Comparison of ENCODE assay signal across 8 cellular contexts in the genomic region with DNA sequence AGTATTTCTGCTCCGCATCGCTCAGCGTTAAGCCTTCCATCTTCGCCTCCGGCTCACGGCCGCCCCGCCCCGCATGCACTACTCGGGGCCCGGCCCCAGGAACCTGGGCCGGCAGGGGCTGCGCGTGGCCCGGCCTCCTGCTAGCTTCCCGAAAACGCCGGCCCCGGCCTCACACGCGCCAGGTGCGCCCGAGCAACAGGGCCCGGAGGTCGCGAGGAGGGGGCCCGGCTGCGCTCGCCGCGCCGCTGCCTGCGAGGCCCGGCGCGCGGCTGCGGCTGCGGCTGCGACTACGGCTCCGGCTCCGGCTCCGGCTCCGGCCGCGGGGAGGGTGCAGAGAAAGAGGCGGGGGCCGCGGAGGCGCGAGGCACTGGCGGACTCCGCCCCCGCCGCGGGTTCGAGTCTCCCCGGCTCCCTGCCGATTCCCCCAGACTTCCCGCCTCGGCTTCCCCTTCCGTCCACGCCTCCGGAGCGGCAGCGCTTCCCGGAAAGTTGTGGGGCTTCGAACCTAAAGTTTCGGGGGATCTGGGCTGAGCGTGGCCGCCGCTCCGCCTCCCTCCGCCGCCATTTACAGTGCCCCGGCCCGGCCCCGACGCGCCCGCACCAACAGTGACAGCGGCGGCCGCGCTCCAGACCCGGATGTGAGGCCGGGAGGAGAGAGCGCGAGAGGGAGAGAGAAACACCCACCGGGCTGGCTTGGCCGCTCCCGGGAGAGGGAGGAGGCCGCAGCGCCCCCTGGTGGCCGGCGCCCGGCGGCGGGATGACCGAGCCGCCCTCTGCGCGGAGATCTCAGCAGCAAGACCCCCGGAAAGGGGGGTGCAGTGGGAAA. TPM values are rescaled to one million over a fixed set of nuclear protein-coding genes. Genes with fewer than 3 reads are reported as not detected.
DNase-seq lines count a peak whose midpoint lies in the region; ATAC-seq and TF ChIP-seq lines count a peak whose summit lies in the region.

A gene with protein sequence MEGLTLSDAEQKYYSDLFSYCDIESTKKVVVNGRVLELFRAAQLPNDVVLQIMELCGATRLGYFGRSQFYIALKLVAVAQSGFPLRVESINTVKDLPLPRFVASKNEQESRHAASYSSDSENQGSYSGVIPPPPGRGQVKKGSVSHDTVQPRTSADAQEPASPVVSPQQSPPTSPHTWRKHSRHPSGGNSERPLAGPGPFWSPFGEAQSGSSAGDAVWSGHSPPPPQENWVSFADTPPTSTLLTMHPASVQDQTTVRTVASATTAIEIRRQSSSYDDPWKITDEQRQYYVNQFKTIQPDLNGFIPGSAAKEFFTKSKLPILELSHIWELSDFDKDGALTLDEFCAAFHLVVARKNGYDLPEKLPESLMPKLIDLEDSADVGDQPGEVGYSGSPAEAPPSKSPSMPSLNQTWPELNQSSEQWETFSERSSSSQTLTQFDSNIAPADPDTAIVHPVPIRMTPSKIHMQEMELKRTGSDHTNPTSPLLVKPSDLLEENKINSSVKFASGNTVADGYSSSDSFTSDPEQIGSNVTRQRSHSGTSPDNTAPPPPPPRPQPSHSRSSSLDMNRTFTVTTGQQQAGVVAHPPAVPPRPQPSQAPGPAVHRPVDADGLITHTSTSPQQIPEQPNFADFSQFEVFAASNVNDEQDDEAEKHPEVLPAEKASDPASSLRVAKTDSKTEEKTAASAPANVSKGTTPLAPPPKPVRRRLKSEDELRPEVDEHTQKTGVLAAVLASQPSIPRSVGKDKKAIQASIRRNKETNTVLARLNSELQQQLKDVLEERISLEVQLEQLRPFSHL (minus strand): TSS at position 611 of the 826 bp plus-strand sequence. CDS start 571 bp downstream, at position 40.

- no peaks in the 10 kb centered on the region for H3K9me2 ChIP-seq in MM.1S (replicated peaks; ENCODE audit: insufficient read depth, low read length)

- peak within 1 kb of the TSS; percentile 86 for H3K4me3 Mint-ChIP-seq in activated naive CD4-positive, alpha-beta T cell treated with anti-CD3 and anti-CD28 coated beads for 36 hours

- H3K4me1 Mint-ChIP-seq in activated naive CD4-positive, alpha-beta T cell treated with anti-CD3 and anti-CD28 coated beads for 36 hours (ENCODE audit: low read depth) = peaks cover 4% of the 10 kb centered on the region

- H3K9me3 ChIP-seq in HAP-1 (no peaks in the 10 kb centered on the region), MM.1S (replicated peaks; ENCODE audit: insufficient read depth, low read length) (no peaks in the 10 kb centered on the region), gastroesophageal sphincter (no peaks in the 10 kb centered on the region)

- H3K4me3 ChIP-seq in GM06990 (replicated peaks; ENCODE audit: low read depth, low read length) = peak within 1 kb of the TSS; percentile 88
- peak within 1 kb of the TSS; percentile 87 for H3K4me3 ChIP-seq in HAP-1
- H3K4me3 ChIP-seq in MM.1S (ENCODE audit: low read length) = peak within 1 kb of the TSS; percentile 91
- peak within 1 kb of the TSS; percentile 70 to 93 for H3K4me3 ChIP-seq in gastroesophageal sphincter

- CTCF ChIA-PET in activated naive CD4-positive, alpha-beta T cell treated with anti-CD3 and anti-CD28 coated beads for 36 hours (lab: Charles Lee) = interaction anchor here (0.6 to 5.7 kb wide), 5 partner anchors 43 to 377 kb away, joined by 3 to 40 read pairs (median 3); no protein-coding TSS in a partner anchor

- peaks cover 6% of the 10 kb centered on the region; the same call in 1 of the 2 replicates for H3F3A ChIP-seq in MM.1S (ENCODE audit: insufficient read depth, low read length)

- TF ChIP-seq EP300 in gastroesophageal sphincter (IDR thresholded peaks at IDR 0.05) = no peak

- peak within 1 kb of the TSS; percentile 97 for H3K9ac ChIP-seq in MM.1S (ENCODE audit: low read length)

- peak; percentile 98 for ATAC-seq in gastroesophageal sphincter

- H3K36me3 ChIP-seq in GM06990 (ENCODE audit: control insufficient read depth, insufficient read depth, low read length) (no peaks in the 10 kb centered on the region), HAP-1 (replicated peaks) (no peaks in the 10 kb centered on the region), MM.1S (replicated peaks; ENCODE audit: insufficient read depth, low read length) (no peaks in the 10 kb centered on the region), gastroesophageal sphincter (no peaks in the 10 kb centered on the region)

- DNase-seq in GM06990 (ENCODE audit: extremely low read depth, insufficient read length) (peak; percentile 92), HAP-1 (ENCODE audit: low spot score in 2 of 2) (peak; percentile 83 to 94), MM.1S (peak; percentile 86), SK-N-DZ (ENCODE audit: low spot score) (peak; percentile 92), nucleus accumbens (lab: John Stamatoyannopoulos, UW) (peak in 55 of 56 donors; percentile 28 to 92 (median 80)), superior temporal gyrus (ENCODE audit: extremely low spot score) (peak; percentile 88)
- peak; percentile 92 for DNase-seq in activated naive CD4-positive, alpha-beta T cell treated with anti-CD3 and anti-CD28 coated beads for 36 hours

- no peaks in the 10 kb centered on the region for H3K36me3 Mint-ChIP-seq in activated naive CD4-positive, alpha-beta T cell treated with anti-CD3 and anti-CD28 coated beads for 36 hours (ENCODE audit: low read depth)

- peaks cover 47% of the 10 kb centered on the region for H3K79me2 ChIP-seq in MM.1S (ENCODE audit: low read length)

- H3K27me3 Mint-ChIP-seq in activated naive CD4-positive, alpha-beta T cell treated with anti-CD3 and anti-CD28 coated beads for 36 hours (ENCODE audit: low read depth) = no peaks in the 10 kb centered on the region

- peak within 1 kb of the TSS; percentile 81 for H2AFZ ChIP-seq in MM.1S (ENCODE audit: low read length)

- H3K27me3 ChIP-seq in GM06990 (replicated peaks; ENCODE audit: control insufficient read depth, insufficient read depth, low read length) (no peaks in the 10 kb centered on the region), HAP-1 (ENCODE audit: low read depth) (no peaks in the 10 kb centered on the region), MM.1S (replicated peaks; ENCODE audit: insufficient read depth, low read length) (no peaks in the 10 kb centered on the region), gastroesophageal sphincter (no peaks in the 10 kb centered on the region)

- H3K27ac Mint-ChIP-seq in activated naive CD4-positive, alpha-beta T cell treated with anti-CD3 and anti-CD28 coated beads for 36 hours = peak within 1 kb of the TSS; percentile 89

- peak within 1 kb of the TSS; percentile 82 for H3K4me2 ChIP-seq in MM.1S (ENCODE audit: low read depth, low read length)

- H3K4me1 ChIP-seq in HAP-1 = peaks cover 23% of the 10 kb centered on the region
- peaks cover 14% of the 10 kb centered on the region; the same call in 1 of the 2 replicates for H3K4me1 ChIP-seq in MM.1S (ENCODE audit: low read length)
- peaks cover 0 to 51% (median 4%) of the 10 kb centered on the region in 3 donors for H3K4me1 ChIP-seq in gastroesophageal sphincter

- intact Hi-C loops in activated naive CD4-positive, alpha-beta T cell treated with anti-CD3 and anti-CD28 coated beads for 36 hours (cut with micrococcal nuclease) = loop anchor here (1.0 to 10.0 kb wide), 16 partner anchors 17 to 873 kb away; a partner anchor contains a TSS

- H4K20me1 ChIP-seq in MM.1S (ENCODE audit: insufficient read depth, low read length) = no peaks in the 10 kb centered on the region; the same call in 1 of the 2 replicates

- TF ChIP-seq CTCF in GM06990 (IDR thresholded peaks at IDR 0.05; ENCODE audit: insufficient read depth, low read length, poor library complexity, severe bottlenecking) = peak; percentile 83
- peak; percentile 84 for TF ChIP-seq CTCF in MM.1S (IDR thresholded peaks at IDR 0.05; ENCODE audit: low read length)
- peak; percentile 92 to 100 (median 98) for TF ChIP-seq CTCF in gastroesophageal sphincter (IDR thresholded peaks at IDR 0.05)

- H3K9me3 Mint-ChIP-seq in activated naive CD4-positive, alpha-beta T cell treated with anti-CD3 and anti-CD28 coated beads for 36 hours = no peaks in the 10 kb centered on the region

- in situ Hi-C loops in HAP-1 (cut with MboI; ENCODE audit: low sequenced_read_pairs) = loop anchor here (10.0 kb wide), 1 partner anchor 163 kb away; no protein-coding TSS in a partner anchor

- no CpG with 5 or more reads among the region's 105 CpGs for WGBS in gastroesophageal sphincter (ENCODE audit: low coverage in 1 of 2), 2 donors

- TF ChIP-seq POLR2A in gastroesophageal sphincter (IDR thresholded peaks at IDR 0.05) = peak; percentile 64 to 78

- H3K27ac ChIP-seq in MM.1S (ENCODE audit: low read length) = peak within 1 kb of the TSS; percentile 78; the same call in 1 of the 2 replicates
- H3K27ac ChIP-seq in gastroesophageal sphincter = peak within 1 kb of the TSS; percentile 82 to 91 (median 85)

RNA-seq across cellular contexts. Expression of the gene that starts here (rescaled TPM):
- polyA plus RNA-seq in SK-N-DZ (2014; cell fraction: cytosol; rRNA removed) = 36.7 and 38.4 TPM in 2 replicates
- 34.3 and 46.3 TPM in 2 replicates for polyA plus RNA-seq in SK-N-DZ (2014; cell fraction: nucleus; rRNA removed)
- 10 to 100 TPM; 25.8 to 28.8 TPM for total RNA-seq in activated naive CD4-positive, alpha-beta T cell treated with anti-CD3 and anti-CD28 coated beads for 36 hours
- total RNA-seq in gastroesophageal sphincter = 10 to 100 TPM; 26.7 to 42.6 (median 29.3) TPM

Comparison
In these comparisons a context has a peak if more than half of its experiments do, and no peak if none do; other contexts are left out.
1. Peak in every context shown above with its lines: DNase-seq, ATAC-seq, H3K4me3 ChIP-seq and H3K27ac ChIP-seq.